ENCODE assay signal across 9 cellular contexts in genomic region chrX:69493193-69493592, GRCh38. TPM values are rescaled to one million over a fixed set of nuclear protein-coding genes. Genes with fewer than 3 reads are reported as not detected.
DNase-seq lines count a peak whose midpoint lies in the region; ATAC-seq, FAIRE-seq and TF ChIP-seq lines count a peak whose summit lies in the region.
"Had no signal": no experiment of that assay in that cellular context is flagged by ENCODE, and none has a peak within 500 bp of the region (broad histone marks: within the 10 kb centered on the region; RNA-seq: fewer than 3 reads in every experiment).

No MANE protein-coding gene starts in this region.

- no peak for DNase-seq in GM19239 (ENCODE audit: insufficient read length, low spot score)
- DNase-seq in Panc1 (ENCODE audit: low read depth, low spot score) = no peak
- DNase-seq in epithelial cell of prostate (ENCODE audit: low read depth, low spot score) = no peak
- DNase-seq in sciatic nerve (ENCODE audit: low spot score) = no peak
- DNase-seq in coronary artery (ENCODE audit: low spot score) = no peak

- intact Hi-C loops in Panc1 (cut with micrococcal nuclease; ENCODE audit: unreplicated experiment) (loop anchor here (2.0 to 10.0 kb wide), 3 partner anchors 126 to 604 kb away; no protein-coding TSS in a partner anchor), sciatic nerve (cut with DNase I) (no loop called here)

- no TSS peak for BruUV-seq in Panc1 (replicated peaks; lab: Mats Ljungman, UMichigan)

- no peaks in the 10 kb centered on the region for H3K4me1 ChIP-seq in Panc1 (ENCODE audit: control insufficient read depth, insufficient read depth, low read length)

- H3K27ac ChIP-seq in C4-2B = no peak overlapping the region
- H3K27ac ChIP-seq in Panc1 (ENCODE audit: low read length) = no peak overlapping the region
- peak overlapping the region; percentile 57 for H3K27ac ChIP-seq in epithelial cell of prostate
- H3K27ac ChIP-seq in coronary artery = no peak overlapping the region

- peak; percentile 60; the same call in 1 of the 2 replicates for ATAC-seq in Panc1
- ATAC-seq in sciatic nerve = peak; percentile 26
- no peak for ATAC-seq in HG02798 (IDR thresholded peaks at IDR 0.05; ENCODE audit: poor library complexity, unreplicated experiment)
- no peak for ATAC-seq in HG03039 (IDR thresholded peaks at IDR 0.05; ENCODE audit: unreplicated experiment)

- H3K4me3 ChIP-seq in Panc1 (ENCODE audit: low read depth in 2 of 2, low read length in 2 of 2) (no peak overlapping the region), coronary artery (no peak overlapping the region)

- CTCF ChIA-PET in Panc1 (lab: Charles Lee) = no interaction called here

- peak; percentile 14 for FAIRE-seq in GM19239 (lab: Jason Lieb, UNC)
- FAIRE-seq: endometrium had no signal

- H3K27me3 ChIP-seq in Panc1 (ENCODE audit: control insufficient read depth, insufficient read depth, low read length) = 0 out of 2 replicates have a peak, but pooled peaks cover 2% of the 10 kb centered on the region

- peak; percentile 52 for TF ChIP-seq CTCF in C4-2B (conservative IDR thresholded peaks at IDR 0.05)
- peak; percentile 63 for TF ChIP-seq CTCF in Panc1 (IDR thresholded peaks at IDR 0.05)
- TF ChIP-seq CTCF in coronary artery (IDR thresholded peaks at IDR 0.05) = no peak

- H3K9me3 ChIP-seq in Panc1 (ENCODE audit: control insufficient read depth, insufficient read depth, low read depth, low read length) = no peaks in the 10 kb centered on the region

- POLR2A ChIA-PET in Panc1 (lab: Charles Lee) = no interaction called here

- H3K36me3 ChIP-seq in Panc1 (ENCODE audit: control insufficient read depth, insufficient read depth, low read length) = no peaks in the 10 kb centered on the region

- in situ Hi-C loops in Panc1 (cut with HindIII; ENCODE audit: low pct_unique_long_range_greater_than_20kb, low sequenced_read_pairs) = no loop called here

RNA-seq across cellular contexts. Expression of gene NALF2, which starts 10.9 kb away (rescaled TPM):
- total RNA-seq in Panc1 (2021; ENCODE audit: unreplicated experiment) = 1.5 TPM
- 1.1 TPM for polyA plus RNA-seq in Panc1 (2012; ENCODE audit: insufficient read length)
- total RNA-seq in sciatic nerve = not detected

Comparison
In these comparisons a context has a peak if more than half of its experiments do, and no peak if none do; other contexts are left out.
1. ATAC-seq: peak in Panc1 (single experiment) and sciatic nerve (single experiment); none in HG02798 (single experiment) and HG03039 (single experiment).